ENCODE assay signal across 11 cellular contexts in genomic region chr3:156668073-156668763, GRCh38. TPM values are rescaled to one million over a fixed set of nuclear protein-coding genes. Genes with fewer than 3 reads are reported as not detected.
DNase-seq lines count a peak whose midpoint lies in the region; ATAC-seq, FAIRE-seq and TF ChIP-seq lines count a peak whose summit lies in the region.
"Had no signal": no experiment of that assay in that cellular context is flagged by ENCODE, and none has a peak within 500 bp of the region (broad histone marks: within the 10 kb centered on the region; RNA-seq: fewer than 3 reads in every experiment).

No MANE protein-coding gene starts in this region.

- DNase-seq in CD14-positive monocyte (ENCODE audit: low spot score) (no peak), GM19239 (ENCODE audit: insufficient read length, low spot score) (no peak), SIG-M5 (lab: John Stamatoyannopoulos, UW) (peak; percentile 28), fibroblast of villous mesenchyme (ENCODE audit: low read depth) (peak; percentile 65), HK-2 (ENCODE audit: unreplicated experiment) (no peak), posterior vena cava (ENCODE audit: low spot score) (no peak)
- DNase-seq: activated gamma-delta T cell treated with Interleukin-2 at 50 U/mL for 16 hours, NCI-H1930 had no signal

- ATAC-seq in HG02970 (IDR thresholded peaks at IDR 0.05; ENCODE audit: low FRiP score, unreplicated experiment) (no peak), GM18511 (IDR thresholded peaks at IDR 0.05; ENCODE audit: unreplicated experiment) (no peak)
- ATAC-seq: left lobe of liver had no signal

- H3K36me3 Mint-ChIP-seq in CD14-positive monocyte = peaks cover 0 to 2% of the 10 kb centered on the region in 2 donors

- no peak for TF ChIP-seq CTCF in CD14-positive monocyte (IDR thresholded peaks at IDR 0.05)
- TF ChIP-seq CTCF in fibroblast of villous mesenchyme (IDR thresholded peaks at IDR 0.05; ENCODE audit: insufficient read depth, low read depth, low read length) = no peak

- no peak overlapping the region for H3K4me3 ChIP-seq in fibroblast of villous mesenchyme (ENCODE audit: low read depth, low read length)

- peak overlapping the region; percentile 4 to 57 for H3K4me3 Mint-ChIP-seq in CD14-positive monocyte

- peaks cover 75% of the 10 kb centered on the region for H3K4me1 Mint-ChIP-seq in CD14-positive monocyte

- peak; percentile 87 for FAIRE-seq in GM19239 (lab: Jason Lieb, UNC)

- no peaks in the 10 kb centered on the region for H3K9me3 Mint-ChIP-seq in CD14-positive monocyte

- peak overlapping the region; percentile 9 to 83 (median 72) for H3K27ac Mint-ChIP-seq in CD14-positive monocyte

- peaks cover 0 to 1% (median 0%) of the 10 kb centered on the region in 3 donors for H3K27me3 Mint-ChIP-seq in CD14-positive monocyte (ENCODE audit: low read depth in 3 of 3)

- intact Hi-C loops in CD14-positive monocyte (cut with micrococcal nuclease) (loop anchor here in 1 of 2 donors (10.0 kb wide), 1 partner anchor 63 kb away; no protein-coding TSS in a partner anchor), posterior vena cava (cut with DNase I) (no loop called here)

RNA-seq across cellular contexts. Expression of gene TIPARP, which starts 6.2 kb away (rescaled TPM):
- polyA plus RNA-seq in CD14-positive monocyte = 10 to 100 TPM; 12.7 to 16.7 TPM
- total RNA-seq in fibroblast of villous mesenchyme (58.9 and 91.1 TPM in 2 replicates), posterior vena cava (10 to 100 TPM; 26.5 to 30.2 TPM)

Comparison
In these comparisons a context has a peak if more than half of its experiments do, and no peak if none do; other contexts are left out.
1. DNase-seq: peak in SIG-M5 (single experiment) and fibroblast of villous mesenchyme (single experiment); none in CD14-positive monocyte (single experiment), GM19239 (single experiment), HK-2 (single experiment) and posterior vena cava (single experiment).